In the genomic region with DNA sequence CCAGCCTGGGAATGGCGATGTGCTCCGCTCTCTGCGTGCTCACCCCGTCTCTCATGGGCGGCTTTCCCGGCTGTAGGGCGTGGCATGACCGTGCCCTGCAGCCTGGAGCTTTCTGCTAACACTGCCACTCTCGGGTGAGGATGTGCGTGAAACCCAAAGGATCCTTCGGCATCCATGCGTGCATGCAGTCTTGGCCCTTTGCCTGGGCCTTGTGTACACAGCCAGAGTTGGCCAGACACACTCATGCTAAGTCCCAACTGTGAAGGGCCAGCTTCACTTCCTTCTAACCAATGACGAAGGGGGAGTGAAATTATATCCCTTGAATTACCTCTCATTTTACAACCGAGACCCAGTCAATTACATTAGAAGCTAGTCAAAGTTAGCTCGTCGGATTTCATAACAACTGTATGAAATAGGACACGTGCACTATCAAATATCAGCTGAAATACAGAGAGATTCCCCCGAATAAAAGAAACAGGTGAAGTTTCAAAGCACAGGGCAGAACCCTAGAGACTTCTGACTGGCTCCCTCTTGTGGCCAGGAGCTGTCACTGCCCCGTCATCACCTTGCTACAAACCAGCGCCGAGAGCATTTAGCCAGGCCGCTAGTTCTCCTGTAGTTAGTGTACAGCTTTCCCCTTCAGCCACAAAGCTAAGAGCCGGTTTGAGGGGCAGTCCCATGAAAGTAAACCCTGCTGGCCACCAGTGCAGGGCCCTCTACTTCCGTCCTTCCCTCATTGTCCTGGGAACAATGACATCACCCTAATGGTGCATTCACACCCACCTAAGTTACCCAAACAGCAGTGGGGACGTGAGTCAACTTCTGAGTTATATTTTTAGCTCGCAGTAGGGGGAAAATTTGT, we compare ENCODE assay signal across 9 cellular contexts.
DNase-seq lines count a peak whose midpoint lies in the region; ATAC-seq, FAIRE-seq and TF ChIP-seq lines count a peak whose summit lies in the region.
"Had no signal": no experiment of that assay in that cellular context is flagged by ENCODE, and none has a peak within 500 bp of the region (broad histone marks: within the 10 kb centered on the region; RNA-seq: fewer than 3 reads in every experiment).

No MANE protein-coding gene starts in this region.

- H3K4ac ChIP-seq in H1 (replicated peaks; ENCODE audit: insufficient read length, low read depth, low read length): no peak overlapping the region

- peak; percentile 41 to 80 (median 55) for DNase-seq in CD8-positive, alpha-beta memory T cell
- DNase-seq in NCI-H774 (lab: John Stamatoyannopoulos, UW) (peak; percentile 73), H1 (ENCODE audit: low read depth in 1 of 2, low spot score in 2 of 2) (peak; percentile 47 to 84), mucosa of descending colon (peak; percentile 57 to 80 (median 69))
- peak; percentile 84 for DNase-seq in activated CD8-positive, alpha-beta T cell treated with anti-CD3 and anti-CD28 coated beads for 36 hours
- DNase-seq in stimulated activated CD8-positive, alpha-beta memory T cell treated with anti-CD3 and anti-CD28 coated beads, Interleukin-7, amount 100 ng/mL, for 24 hours (ENCODE audit: low read depth): peak; percentile 26

- no peak overlapping the region for H2BK120ac ChIP-seq in H1 (replicated peaks; ENCODE audit: low read depth, low read length)

- POLR2A ChIA-PET in CD8-positive, alpha-beta memory T cell (lab: Charles Lee): interaction anchor here (1.0 kb wide), 1 partner anchor 97 kb away, joined by 4 read pairs; no protein-coding TSS in a partner anchor
- POLR2A ChIA-PET in activated CD8-positive, alpha-beta T cell treated with anti-CD3 and anti-CD28 coated beads for 36 hours (lab: Charles Lee): interaction anchor here (0.6 to 0.9 kb wide), 3 partner anchors 15 to 188 kb away, joined by 3 read pairs; no protein-coding TSS in a partner anchor
- POLR2A ChIA-PET in H1 (lab: Charles Lee; ENCODE audit: partially characterized antibody): interaction anchor here (1.5 to 1.7 kb wide), 2 partner anchors 12 to 96 kb away, joined by 3 to 5 read pairs; no protein-coding TSS in a partner anchor

- no peak overlapping the region for H4K5ac ChIP-seq in H1 (ENCODE audit: insufficient read length, low read depth, low read length)

- TF ChIP-seq CTCF in activated CD8-positive, alpha-beta T cell treated with anti-CD3 and anti-CD28 coated beads for 36 hours (IDR thresholded peaks at IDR 0.05): peak; percentile 88
- TF ChIP-seq CTCF in H1 (IDR thresholded peaks at IDR 0.05; ENCODE audit: control extremely low read depth in 1 of 3, insufficient read depth in 1 of 3, low read depth in 1 of 3, low read length in 3 of 3): peak; percentile 87 to 92 (median 92)
- peak; percentile 94 for TF ChIP-seq CTCF in mucosa of descending colon (IDR thresholded peaks at IDR 0.05)

- peaks cover 30 to 44% (median 40%) of the 10 kb centered on the region in 3 donors for H3K4me1 Mint-ChIP-seq in CD8-positive, alpha-beta memory T cell
- H3K4me1 Mint-ChIP-seq in activated CD8-positive, alpha-beta T cell treated with anti-CD3 and anti-CD28 coated beads for 36 hours (ENCODE audit: low read depth): peaks cover 16% of the 10 kb centered on the region

- H3K27ac ChIP-seq in CD8-positive, alpha-beta memory T cell (ENCODE audit: low read depth, low read length): no peak overlapping the region
- H3K27ac ChIP-seq in H1 (ENCODE audit: low read depth, low read length): no peak overlapping the region

- no peaks in the 10 kb centered on the region for H3K36me3 ChIP-seq in CD8-positive, alpha-beta memory T cell (ENCODE audit: insufficient read depth, low read length)
- H3K36me3 ChIP-seq in H1 (ENCODE audit: control insufficient read depth in 2 of 4, insufficient read depth in 4 of 4, low read length in 3 of 4) (no peaks in the 10 kb centered on the region), mucosa of descending colon (ENCODE audit: low read depth) (no peaks in the 10 kb centered on the region)

- no peak overlapping the region for H3K18ac ChIP-seq in H1 (ENCODE audit: extremely low read depth, low read length)

- peak overlapping the region; percentile 67; the same call in 1 of the 2 replicates for H2BK15ac ChIP-seq in H1 (ENCODE audit: low read length)

- peak overlapping the region in 4 of 7 donors; percentile 20 to 67 (median 33) for H3K4me3 Mint-ChIP-seq in CD8-positive, alpha-beta memory T cell
- H3K4me3 Mint-ChIP-seq in activated CD8-positive, alpha-beta T cell treated with anti-CD3 and anti-CD28 coated beads for 36 hours: no peak overlapping the region
- H3K4me3 Mint-ChIP-seq: T-helper 1 cell treated with Interleukin-12 subunit alpha and Interleukin-12 subunit beta and Interleukin-4 antibody, amounts not matched to agents 30 μg/mL and 1 μg/mL, for 36 hours had no signal

- intact Hi-C loops in activated CD8-positive, alpha-beta T cell treated with anti-CD3 and anti-CD28 coated beads for 36 hours (cut with micrococcal nuclease): loop anchor here (1.0 to 5.0 kb wide), 3 partner anchors 48 to 156 kb away; no protein-coding TSS in a partner anchor
- intact Hi-C loops in mucosa of descending colon (cut with DNase I, micrococcal nuclease): no loop called here

- H2AFZ ChIP-seq in H1 (ENCODE audit: low read length): peak overlapping the region; percentile 84; the same call in 1 of the 2 replicates

- no peaks in the 10 kb centered on the region for H3K79me2 ChIP-seq in H1 (ENCODE audit: control insufficient read depth in 1 of 2, insufficient read depth in 2 of 2, low read length in 2 of 2)

- H3K14ac ChIP-seq in H1 (ENCODE audit: insufficient read length): no peak overlapping the region

- TF ChIP-seq RAD21 in H1 (IDR thresholded peaks at IDR 0.05 in 1 of 2, conservative IDR thresholded peaks at IDR 0.05 in 1 of 2; ENCODE audit: low read depth in 2 of 2, low read length in 2 of 2): peak; percentile 79 to 85

- H3K27me3 Mint-ChIP-seq in CD8-positive, alpha-beta memory T cell: peaks cover 3 to 8% of the 10 kb centered on the region in 2 donors
- H3K27me3 Mint-ChIP-seq in activated CD8-positive, alpha-beta T cell treated with anti-CD3 and anti-CD28 coated beads for 36 hours: peaks cover 5% of the 10 kb centered on the region

- no peak overlapping the region for H3K23ac ChIP-seq in H1 (ENCODE audit: insufficient read length)

- H3K23me2 ChIP-seq in H1 (ENCODE audit: low read depth, low read length): no peaks in the 10 kb centered on the region; the same call in 1 of the 2 replicates

- CTCF ChIA-PET in CD8-positive, alpha-beta memory T cell (lab: Charles Lee): interaction anchor here (0.8 to 8.9 kb wide), 21 partner anchors 9 to 96 kb away, joined by 3 to 116 read pairs (median 4); no protein-coding TSS in a partner anchor
- CTCF ChIA-PET in activated CD8-positive, alpha-beta T cell treated with anti-CD3 and anti-CD28 coated beads for 36 hours (lab: Charles Lee): interaction anchor here (0.6 to 8.1 kb wide), 70 partner anchors 9 to 1238 kb away, joined by 3 to 127 read pairs (median 5); a partner anchor contains a TSS
- CTCF ChIA-PET in H1 (lab: Charles Lee; ENCODE audit: partially characterized antibody): interaction anchor here (0.6 to 11.3 kb wide), 71 partner anchors 8 to 1005 kb away, joined by 3 to 170 read pairs (median 4); no protein-coding TSS in a partner anchor

- no peaks in the 10 kb centered on the region for H4K20me1 ChIP-seq in H1 (replicated peaks in 1 of 2; ENCODE audit: control insufficient read depth in 1 of 2, insufficient read depth in 2 of 2, low read length in 2 of 2)

- H3K36me3 Mint-ChIP-seq in CD8-positive, alpha-beta memory T cell: no peaks in the 10 kb centered on the region
- no peaks in the 10 kb centered on the region for H3K36me3 Mint-ChIP-seq in activated CD8-positive, alpha-beta T cell treated with anti-CD3 and anti-CD28 coated beads for 36 hours (ENCODE audit: low read depth)

- H3K4me1 ChIP-seq in CD8-positive, alpha-beta memory T cell (ENCODE audit: insufficient read depth, low read length): peaks cover 27% of the 10 kb centered on the region
- H3K4me1 ChIP-seq in H1 (replicated peaks in 1 of 4; ENCODE audit: control insufficient read depth in 3 of 4, insufficient read depth in 4 of 4, low read length in 3 of 4) (peaks cover 0 to 5% (median 2%) of the 10 kb centered on the region in 4 experiments; a peak in 4 of 7 replicates), mucosa of descending colon (ENCODE audit: low read depth) (peaks cover 3% of the 10 kb centered on the region)

- peak overlapping the region in 5 of 8 donors; percentile 17 to 71 (median 39) for H3K27ac Mint-ChIP-seq in CD8-positive, alpha-beta memory T cell
- no peak overlapping the region for H3K27ac Mint-ChIP-seq in activated CD8-positive, alpha-beta T cell treated with anti-CD3 and anti-CD28 coated beads for 36 hours
- H3K27ac Mint-ChIP-seq: T-helper 1 cell treated with Interleukin-12 subunit alpha and Interleukin-12 subunit beta and Interleukin-4 antibody, amounts not matched to agents 30 μg/mL and 1 μg/mL, for 36 hours had no signal

- H3K9ac ChIP-seq in H1 (replicated peaks in 1 of 4; ENCODE audit: extremely low read depth in 1 of 4, low read depth in 3 of 4, low read length in 3 of 4): no peak overlapping the region

- 58% methylated on average over 26 of the region's 26 CpGs; no CpG with 5 or more reads in 1 of the 2 experiments for WGBS in H1 (ENCODE audit: extremely low coverage in 1 of 2, insufficient coverage in 1 of 2, insufficient read length in 1 of 2, insufficient replicate concordance in 2 of 2, low coverage in 1 of 2, low lambda C conversion rate in 2 of 2, missing lambda C conversion rate in 1 of 2), 2 experiments

- H3K4me3 ChIP-seq in CD8-positive, alpha-beta memory T cell (ENCODE audit: low read length): no peak overlapping the region
- H3K4me3 ChIP-seq in H1 (ENCODE audit: extremely low read depth in 1 of 4, insufficient read depth in 2 of 4, low read depth in 3 of 4, low read length in 4 of 4): no peak overlapping the region
- H3K4me3 ChIP-seq in mucosa of descending colon: no peak overlapping the region

- peak overlapping the region; percentile 64; the same call in 1 of the 2 replicates for H2BK12ac ChIP-seq in H1 (ENCODE audit: low read depth, low read length)

- no peaks in the 10 kb centered on the region for H3K9me3 ChIP-seq in CD8-positive, alpha-beta memory T cell (ENCODE audit: low read length)
- no peaks in the 10 kb centered on the region for H3K9me3 ChIP-seq in H1 (ENCODE audit: insufficient read depth in 2 of 2, low read depth in 1 of 2, low read length in 1 of 2)
- no peaks in the 10 kb centered on the region for H3K9me3 ChIP-seq in mucosa of descending colon

- no peak for TF ChIP-seq POLR2A in H1 (IDR thresholded peaks at IDR 0.05; ENCODE audit: control extremely low read depth in 1 of 2, low read depth in 2 of 2, low read length in 2 of 2)

- H4K91ac ChIP-seq in H1 (replicated peaks; ENCODE audit: insufficient read length, low read length): no peak overlapping the region

- H4K8ac ChIP-seq in H1 (ENCODE audit: extremely low read depth, insufficient read depth, low read length): no peak overlapping the region

- ATAC-seq in GM19463 (IDR thresholded peaks at IDR 0.05; ENCODE audit: unreplicated experiment): peak; percentile 76
- ATAC-seq in HG03565 (IDR thresholded peaks at IDR 0.05; ENCODE audit: unreplicated experiment): peak; percentile 80
- ATAC-seq in activated CD8-positive, alpha-beta T cell treated with anti-CD3 and anti-CD28 coated beads for 36 hours: peak; percentile 97
- peak; percentile 93 for ATAC-seq in mucosa of descending colon

- H3K4me2 ChIP-seq in H1 (ENCODE audit: insufficient read depth in 1 of 2, low read depth in 2 of 2, low read length in 2 of 2): peak overlapping the region in 1 of 2 experiments; percentile 21; a peak in 1 of 4 replicates

- H2BK5ac ChIP-seq in H1 (ENCODE audit: low read depth, low read length): no peak overlapping the region

- FAIRE-seq in H1 (lab: Jason Lieb, UNC): no peak

- no peak overlapping the region for H2AK5ac ChIP-seq in H1 (ENCODE audit: low read depth, low read length)

- H3K9me3 Mint-ChIP-seq in CD8-positive, alpha-beta memory T cell: no peaks in the 10 kb centered on the region
- H3K9me3 Mint-ChIP-seq in activated CD8-positive, alpha-beta T cell treated with anti-CD3 and anti-CD28 coated beads for 36 hours: no peaks in the 10 kb centered on the region
- H3K9me3 Mint-ChIP-seq: T-helper 1 cell treated with Interleukin-12 subunit alpha and Interleukin-12 subunit beta and Interleukin-4 antibody, amounts not matched to agents 30 μg/mL and 1 μg/mL, for 36 hours had no signal

- TF ChIP-seq EP300 in H1 (IDR thresholded peaks at IDR 0.05; ENCODE audit: borderline replicate concordance in 1 of 2, low read depth in 2 of 2, low read length in 2 of 2): no peak

- H3K79me1 ChIP-seq in H1 (ENCODE audit: low read depth, low read length): no peaks in the 10 kb centered on the region

- H2BK20ac ChIP-seq in H1 (ENCODE audit: low read length): 0 out of 2 replicates have a peak overlapping the region, but pooled peaks have one; percentile 16

- H3K56ac ChIP-seq in H1 (replicated peaks; ENCODE audit: insufficient read length, low read depth, low read length): no peak overlapping the region

- no peaks in the 10 kb centered on the region for H3K27me3 ChIP-seq in CD8-positive, alpha-beta memory T cell (ENCODE audit: insufficient read depth, low read length, poor library complexity, severe bottlenecking)
- no peaks in the 10 kb centered on the region for H3K27me3 ChIP-seq in H1 (replicated peaks in 1 of 4; ENCODE audit: control insufficient read depth in 3 of 4, extremely low read depth in 1 of 4, insufficient read depth in 3 of 4, low read length in 3 of 4)

Comparison
In these comparisons a context has a peak if more than half of its experiments do, and no peak if none do; other contexts are left out.
1. DNase-seq: peak in every context shown above with its lines; median percentile 84 in activated CD8-positive, alpha-beta T cell treated with anti-CD3 and anti-CD28 coated beads for 36 hours; 73 in NCI-H774; 69 in mucosa of descending colon; 66 in H1; 55 in CD8-positive, alpha-beta memory T cell; 26 in stimulated activated CD8-positive, alpha-beta memory T cell treated with anti-CD3 and anti-CD28 coated beads, Interleukin-7, amount 100 ng/mL, for 24 hours.